In the genomic region with DNA sequence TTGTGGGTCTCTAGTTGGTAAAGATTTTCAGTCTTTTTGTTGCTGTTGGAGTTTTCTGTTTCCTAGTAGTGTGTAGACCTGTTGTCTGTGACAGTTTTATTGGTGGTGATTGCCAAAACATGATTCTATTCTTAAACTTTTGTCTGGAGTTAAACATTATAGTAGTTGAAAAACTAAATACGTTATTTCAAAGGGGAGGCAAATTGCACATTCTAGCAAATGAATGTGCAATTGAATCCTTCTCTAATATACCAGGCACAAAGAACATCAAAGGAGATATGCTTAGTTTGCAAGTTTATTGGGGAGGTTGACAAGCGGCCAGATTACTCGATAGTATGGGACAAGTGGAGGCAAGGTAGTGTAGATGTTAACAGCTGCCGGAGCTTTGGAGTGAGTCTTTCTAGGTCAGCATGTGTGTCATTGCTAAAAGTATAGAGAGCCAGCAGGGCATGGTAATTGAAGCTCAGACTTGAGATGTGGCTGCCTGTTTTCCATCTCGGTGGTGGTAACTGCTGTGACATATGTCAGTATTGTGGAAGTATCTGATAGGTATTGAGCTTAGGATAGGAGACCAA, we compare ENCODE assay signal across 1 cellular context.
TF ChIP-seq lines count a peak whose summit lies in the region.

No MANE protein-coding gene starts in this region.

TF ChIP-seq in SK-N-SH treated with all-trans-retinoic acid at 6 μM for 48 hours, 23 proteins besides CTCF, POLR2A, EP300 and RAD21 (continued from another document):
- TF ChIP-seq, protein P1, sequence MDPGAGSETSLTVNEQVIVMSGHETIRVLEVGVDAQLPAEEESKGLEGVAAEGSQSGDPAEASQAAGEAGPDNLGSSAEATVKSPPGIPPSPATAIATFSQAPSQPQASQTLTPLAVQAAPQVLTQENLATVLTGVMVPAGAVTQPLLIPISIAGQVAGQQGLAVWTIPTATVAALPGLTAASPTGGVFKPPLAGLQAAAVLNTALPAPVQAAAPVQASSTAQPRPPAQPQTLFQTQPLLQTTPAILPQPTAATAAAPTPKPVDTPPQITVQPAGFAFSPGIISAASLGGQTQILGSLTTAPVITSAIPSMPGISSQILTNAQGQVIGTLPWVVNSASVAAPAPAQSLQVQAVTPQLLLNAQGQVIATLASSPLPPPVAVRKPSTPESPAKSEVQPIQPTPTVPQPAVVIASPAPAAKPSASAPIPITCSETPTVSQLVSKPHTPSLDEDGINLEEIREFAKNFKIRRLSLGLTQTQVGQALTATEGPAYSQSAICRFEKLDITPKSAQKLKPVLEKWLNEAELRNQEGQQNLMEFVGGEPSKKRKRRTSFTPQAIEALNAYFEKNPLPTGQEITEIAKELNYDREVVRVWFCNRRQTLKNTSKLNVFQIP (CRISPR knock-in tag; IDR thresholded peaks at IDR 0.05; ENCODE audit: borderline replicate concordance, low read depth): no peak
- TF ChIP-seq ZNF70 (CRISPR knock-in tag; IDR thresholded peaks at IDR 0.05) (no peak), ISL1 (CRISPR knock-in tag; IDR thresholded peaks at IDR 0.05) (no peak)
- TF ChIP-seq, protein P2, sequence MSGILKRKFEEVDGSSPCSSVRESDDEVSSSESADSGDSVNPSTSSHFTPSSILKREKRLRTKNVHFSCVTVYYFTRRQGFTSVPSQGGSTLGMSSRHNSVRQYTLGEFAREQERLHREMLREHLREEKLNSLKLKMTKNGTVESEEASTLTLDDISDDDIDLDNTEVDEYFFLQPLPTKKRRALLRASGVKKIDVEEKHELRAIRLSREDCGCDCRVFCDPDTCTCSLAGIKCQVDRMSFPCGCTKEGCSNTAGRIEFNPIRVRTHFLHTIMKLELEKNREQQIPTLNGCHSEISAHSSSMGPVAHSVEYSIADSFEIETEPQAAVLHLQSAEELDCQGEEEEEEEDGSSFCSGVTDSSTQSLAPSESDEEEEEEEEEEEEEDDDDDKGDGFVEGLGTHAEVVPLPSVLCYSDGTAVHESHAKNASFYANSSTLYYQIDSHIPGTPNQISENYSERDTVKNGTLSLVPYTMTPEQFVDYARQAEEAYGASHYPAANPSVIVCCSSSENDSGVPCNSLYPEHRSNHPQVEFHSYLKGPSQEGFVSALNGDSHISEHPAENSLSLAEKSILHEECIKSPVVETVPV (CRISPR knock-in tag; IDR thresholded peaks at IDR 0.05): no peak
